In genomic region chr4:121125486-121125885, GRCh38 we compare ENCODE assay signal across 1 cellular context.
TF ChIP-seq lines count a peak whose summit lies in the region.

No MANE protein-coding gene starts in this region.

TF ChIP-seq in IMR-90, 13 proteins besides CTCF, POLR2A, EP300 and RAD21 (continued from another document):
- TF ChIP-seq ELK1 (IDR thresholded peaks at IDR 0.05; ENCODE audit: borderline replicate concordance, low read depth, low read length), result no peak
- no peak for TF ChIP-seq MAZ (IDR thresholded peaks at IDR 0.05; ENCODE audit: borderline replicate concordance, low read depth, low read length)
- TF ChIP-seq CEBPB (IDR thresholded peaks at IDR 0.05; ENCODE audit: low read depth, low read length), result no peak
- TF ChIP-seq, protein P1, sequence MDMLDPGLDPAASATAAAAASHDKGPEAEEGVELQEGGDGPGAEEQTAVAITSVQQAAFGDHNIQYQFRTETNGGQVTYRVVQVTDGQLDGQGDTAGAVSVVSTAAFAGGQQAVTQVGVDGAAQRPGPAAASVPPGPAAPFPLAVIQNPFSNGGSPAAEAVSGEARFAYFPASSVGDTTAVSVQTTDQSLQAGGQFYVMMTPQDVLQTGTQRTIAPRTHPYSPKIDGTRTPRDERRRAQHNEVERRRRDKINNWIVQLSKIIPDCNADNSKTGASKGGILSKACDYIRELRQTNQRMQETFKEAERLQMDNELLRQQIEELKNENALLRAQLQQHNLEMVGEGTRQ (IDR thresholded peaks at IDR 0.05; ENCODE audit: low read depth, low read length), result no peak
- no peak for TF ChIP-seq RFX5 (IDR thresholded peaks at IDR 0.05; ENCODE audit: low read depth, low read length)
- TF ChIP-seq SMC3 (IDR thresholded peaks at IDR 0.05; ENCODE audit: low read depth, low read length), result no peak
- TF ChIP-seq CHD1 (IDR thresholded peaks at IDR 0.05; ENCODE audit: low read depth, low read length), result no peak
- no peak for TF ChIP-seq NFE2L2 (IDR thresholded peaks at IDR 0.05; ENCODE audit: low read depth, low read length)
- TF ChIP-seq MAFK (IDR thresholded peaks at IDR 0.05; ENCODE audit: low read depth, low read length), result no peak
TF ChIP-seq in IMR-90: peak in this region for 0.
